ENCODE assay signal across 27 cellular contexts in genomic region chr1:92095868-92096267, GRCh38. TPM values are rescaled to one million over a fixed set of nuclear protein-coding genes. Genes with fewer than 3 reads are reported as not detected.
"Had no signal": no experiment of that assay in that cellular context is flagged by ENCODE, and none has a peak within 500 bp of the region (broad histone marks: within the 10 kb centered on the region; RNA-seq: fewer than 3 reads in every experiment).

No MANE protein-coding gene starts in this region.

- ATAC-seq: left lobe of liver, psoas muscle, WTC11 had no signal

- H3K4me3 ChIP-seq: hepatocyte, lung, pancreas, psoas muscle, right atrium auricular region, thoracic aorta, upper lobe of left lung had no signal

- H3K9me3 ChIP-seq: pancreas, psoas muscle, right atrium auricular region, thoracic aorta, upper lobe of left lung had no signal

- H3K4me1 Mint-ChIP-seq: nephron, WTC11 had no signal

- H3K36me3 Mint-ChIP-seq: activated CD4-positive, alpha-beta memory T cell treated with anti-CD3 and anti-CD28 coated beads for 36 hours; WTC11 had no signal

- H3K4me2 ChIP-seq: hepatocyte had no signal

- H3K27ac Mint-ChIP-seq: activated CD4-positive, alpha-beta memory T cell treated with anti-CD3 and anti-CD28 coated beads for 36 hours; activated naive CD4-positive, alpha-beta T cell treated with anti-CD3 and anti-CD28 coated beads for 36 hours; activated naive CD8-positive, alpha-beta T cell treated with anti-CD3 and anti-CD28 coated beads, Interleukin-2, amount 10 ng/mL, durations not matched to agents 7 days and 5 days; dendritic cell treated with granulocyte-macrophage colony-stimulating factor and Interleukin-4, amounts not matched to agents 40 ng/mL and 50 ng/mL, for 4 days; nephron had no signal

- H3K4me1 ChIP-seq: pancreas, psoas muscle, right atrium auricular region had no signal

- H2AFZ ChIP-seq: hepatocyte had no signal

- H3K27me3 ChIP-seq: hepatocyte, pancreas, right atrium auricular region, upper lobe of left lung had no signal

- H3K36me3 ChIP-seq: pancreas, right atrium auricular region, thoracic aorta, upper lobe of left lung had no signal

- H3K4me3 Mint-ChIP-seq: activated CD4-positive, alpha-beta memory T cell treated with anti-CD3 and anti-CD28 coated beads for 36 hours; activated CD4-positive, alpha-beta T cell treated with anti-CD3 and anti-CD28 coated beads for 36 hours; activated naive CD4-positive, alpha-beta T cell treated with anti-CD3 and anti-CD28 coated beads for 36 hours; activated naive CD8-positive, alpha-beta T cell treated with anti-CD3 and anti-CD28 coated beads, Interleukin-2, amount 10 ng/mL, durations not matched to agents 7 days and 5 days; activated T-cell treated with anti-CD3 and anti-CD28 coated beads, Interleukin-2, amount 50 U/mL, for 72 hours; dendritic cell treated with granulocyte-macrophage colony-stimulating factor and Interleukin-4, amounts not matched to agents 40 ng/mL and 50 ng/mL, for 4 days; immature natural killer cell; nephron; WTC11 had no signal

- DNase-seq: activated effector memory CD4-positive, alpha-beta T cell treated with Interleukin-2 at 50 U/mL for 16 hours; activated naive CD8-positive, alpha-beta T cell treated with anti-CD3 and anti-CD28 coated beads, Interleukin-2, amount 10 ng/mL, durations not matched to agents 7 days and 5 days; effector CD4-positive, alpha-beta T cell; foreskin melanocyte; glutamatergic neuron; immature natural killer cell; pancreas; psoas muscle; stimulated activated CD4-positive, alpha-beta T cell treated with anti-CD3 and anti-CD28 coated beads, Interleukin-4, amount 100 ng/mL, for 24 hours; stimulated activated naive CD4-positive, alpha-beta T cell treated with Interleukin-2 at 50 U/mL for 16 hours; T-helper 9 cell had no signal

- H3K9me3 Mint-ChIP-seq: activated CD4-positive, alpha-beta memory T cell treated with anti-CD3 and anti-CD28 coated beads for 36 hours; activated naive CD4-positive, alpha-beta T cell treated with anti-CD3 and anti-CD28 coated beads for 36 hours; activated naive CD8-positive, alpha-beta T cell treated with anti-CD3 and anti-CD28 coated beads, Interleukin-2, amount 10 ng/mL, durations not matched to agents 7 days and 5 days; activated T-cell treated with anti-CD3 and anti-CD28 coated beads, Interleukin-2, amount 50 U/mL, for 72 hours; dendritic cell treated with granulocyte-macrophage colony-stimulating factor and Interleukin-4, amounts not matched to agents 40 ng/mL and 50 ng/mL, for 4 days; immature natural killer cell; nephron; WTC11 had no signal

- H3K27me3 Mint-ChIP-seq: activated CD4-positive, alpha-beta memory T cell treated with anti-CD3 and anti-CD28 coated beads for 36 hours; activated CD4-positive, alpha-beta T cell treated with anti-CD3 and anti-CD28 coated beads for 36 hours; activated naive CD8-positive, alpha-beta T cell treated with anti-CD3 and anti-CD28 coated beads, Interleukin-2, amount 10 ng/mL, durations not matched to agents 7 days and 5 days; dendritic cell treated with granulocyte-macrophage colony-stimulating factor and Interleukin-4, amounts not matched to agents 40 ng/mL and 50 ng/mL, for 4 days had no signal

- H3K27ac ChIP-seq: hepatocyte, pancreas, psoas muscle, right atrium auricular region, thoracic aorta, upper lobe of left lung had no signal

RNA-seq across cellular contexts. Expression of gene SETSIP, which starts 20.7 kb away (rescaled TPM):
- total RNA-seq: activated CD4-positive, alpha-beta memory T cell treated with anti-CD3 and anti-CD28 coated beads for 36 hours; activated CD4-positive, alpha-beta T cell treated with anti-CD3 and anti-CD28 coated beads for 36 hours; activated T-cell treated with anti-CD3 and anti-CD28 coated beads, Interleukin-2, amount 50 U/mL, for 72 hours; cerebellum; hepatocyte; kidney epithelial cell; left lobe of liver; lung; pancreas; psoas muscle; right atrium auricular region; T-helper 1 cell treated with Interleukin-12 subunit alpha and Interleukin-12 subunit beta and Interleukin-4 antibody, amounts not matched to agents 30 ng/mL and 1 ng/mL, for 36 hours; thoracic aorta; upper lobe of left lung; WTC11 had no signal
- polyA plus RNA-seq: hepatocyte, immature natural killer cell, pancreas, psoas muscle had no signal
